In genomic region chr20:47765715-47766594, GRCh38 we compare ENCODE assay signal across 15 cellular contexts. TPM values are rescaled to one million over a fixed set of nuclear protein-coding genes. Genes with fewer than 3 reads are reported as not detected.
DNase-seq lines count a peak whose midpoint lies in the region; ATAC-seq and TF ChIP-seq lines count a peak whose summit lies in the region.
"Had no signal": no experiment of that assay in that cellular context is flagged by ENCODE, and none has a peak within 500 bp of the region (broad histone marks: within the 10 kb centered on the region; RNA-seq: fewer than 3 reads in every experiment).

No MANE protein-coding gene starts in this region.

- DNase-seq in HT1080 (ENCODE audit: low read depth) (peak; percentile 8), chondrocyte (ENCODE audit: low spot score) (no peak), nephron progenitor cell (no peak), natural killer cell (no peak), HCEC 1CT (no peak)
- DNase-seq in stimulated activated naive CD4-positive, alpha-beta T cell treated with Interleukin-2 at 50 U/mL for 16 hours (lab: John Stamatoyannopoulos, UW) = no peak
- DNase-seq: activated T-cell treated with anti-CD3 and anti-CD28 coated beads, Interleukin-2, amount 50 U/mL, for 72 hours; amygdala; EL; NCI-H1092; nucleus accumbens had no signal

- H3K36me3 Mint-ChIP-seq in chondrocyte (ENCODE audit: low read depth) = peaks cover 10% of the 10 kb centered on the region
- H3K36me3 Mint-ChIP-seq in nephron progenitor cell (ENCODE audit: low read depth) = peaks cover 56% of the 10 kb centered on the region
- H3K36me3 Mint-ChIP-seq in natural killer cell = no peaks in the 10 kb centered on the region

- H3K27me3 ChIP-seq in BLaER1 = no peaks in the 10 kb centered on the region

- peaks cover 6% of the 10 kb centered on the region for H3K9me3 Mint-ChIP-seq in chondrocyte (ENCODE audit: low read depth)
- peaks cover 14% of the 10 kb centered on the region for H3K9me3 Mint-ChIP-seq in nephron progenitor cell
- H3K9me3 Mint-ChIP-seq in natural killer cell = no peaks in the 10 kb centered on the region
- H3K9me3 Mint-ChIP-seq: activated T-cell treated with anti-CD3 and anti-CD28 coated beads, Interleukin-2, amount 50 U/mL, for 72 hours had no signal

- H3K4me3 Mint-ChIP-seq in chondrocyte (ENCODE audit: unreplicated experiment) (no peak overlapping the region), nephron progenitor cell (peak overlapping the region; percentile 20), natural killer cell (no peak overlapping the region)
- H3K4me3 Mint-ChIP-seq: activated T-cell treated with anti-CD3 and anti-CD28 coated beads, Interleukin-2, amount 50 U/mL, for 72 hours had no signal

- peaks cover 6% of the 10 kb centered on the region for H3K27me3 Mint-ChIP-seq in chondrocyte (ENCODE audit: low read depth)
- H3K27me3 Mint-ChIP-seq in nephron progenitor cell (ENCODE audit: low read depth, poor library complexity) = no peaks in the 10 kb centered on the region
- H3K27me3 Mint-ChIP-seq in natural killer cell (ENCODE audit: low read depth in 2 of 2) = peaks cover 12% of the 10 kb centered on the region in 2 donors

- no peak overlapping the region; the same call in 1 of the 2 replicates for H3K9ac ChIP-seq in BLaER1

- peaks cover 8% of the 10 kb centered on the region for H3K4me1 ChIP-seq in BLaER1

- H3K27ac ChIP-seq in BLaER1 = no peak overlapping the region
- H3K27ac ChIP-seq: SK-N-MC had no signal

- peaks cover 17% of the 10 kb centered on the region for H3K4me1 Mint-ChIP-seq in chondrocyte (ENCODE audit: low read depth)
- peaks cover 61% of the 10 kb centered on the region for H3K4me1 Mint-ChIP-seq in nephron progenitor cell
- H3K4me1 Mint-ChIP-seq in natural killer cell = peaks cover 0 to 5% of the 10 kb centered on the region in 2 donors

- no peaks in the 10 kb centered on the region for H3K9me3 ChIP-seq in BLaER1

- H3K4me2 ChIP-seq in BLaER1 = peak overlapping the region; percentile 14; the same call in 1 of the 2 replicates

- ATAC-seq in natural killer cell (no peak), GM19463 (IDR thresholded peaks at IDR 0.05; ENCODE audit: unreplicated experiment) (no peak)
- ATAC-seq: activated CD4-positive, CD25-positive, alpha-beta regulatory T cell treated with anti-CD3 and anti-CD28 coated beads, Interleukin-2, amount 50 U/mL, for 24 hours; activated T-cell treated with anti-CD3 and anti-CD28 coated beads, Interleukin-2, amount 50 U/mL, for 72 hours had no signal

- H3K36me3 ChIP-seq in BLaER1 = no peaks in the 10 kb centered on the region

- H3K27ac Mint-ChIP-seq in chondrocyte (ENCODE audit: unreplicated experiment) (peak overlapping the region; percentile 79), nephron progenitor cell (peak overlapping the region; percentile 97), natural killer cell (no peak overlapping the region)
- H3K27ac Mint-ChIP-seq: activated T-cell treated with anti-CD3 and anti-CD28 coated beads, Interleukin-2, amount 50 U/mL, for 72 hours had no signal

- no peak overlapping the region for H3K4me3 ChIP-seq in BLaER1
- H3K4me3 ChIP-seq: SK-N-MC had no signal

- no peak for TF ChIP-seq CTCF in chondrocyte (IDR thresholded peaks at IDR 0.05)
- TF ChIP-seq CTCF in nephron progenitor cell (IDR thresholded peaks at IDR 0.05) = no peak
- TF ChIP-seq CTCF in natural killer cell (IDR thresholded peaks at IDR 0.05) = no peak

- intact Hi-C loops in natural killer cell (cut with micrococcal nuclease) = no loop called here

- H4K20me1 ChIP-seq in BLaER1 = no peaks in the 10 kb centered on the region

RNA-seq across cellular contexts. Expression of gene SULF2, which starts 19.3 kb away (rescaled TPM):
- total RNA-seq in HT1080 (2014; rRNA removed; shearing (Covaris generic)) = 5.6 and 6.6 TPM in 2 replicates
- 5.7 and 7.0 TPM in 2 replicates for polyA plus RNA-seq in HT1080 (2015; cell fraction: cytosol; rRNA removed)
- 8.7 and 10.9 TPM in 2 replicates for polyA plus RNA-seq in HT1080 (2015; cell fraction: nucleus; rRNA removed)
- total RNA-seq in chondrocyte (82.4 to 120 TPM (median 85.7 TPM) in 3 replicates), natural killer cell (10 to 100 TPM in 2 of 3 donors, 1 to 10 TPM in 1; 8.1 to 48.7 (median 12.3) TPM)

Comparison
In these comparisons a context has a peak if more than half of its experiments do, and no peak if none do; other contexts are left out.
1. H3K27ac Mint-ChIP-seq: peak in chondrocyte (single experiment) and nephron progenitor cell (single experiment); none in natural killer cell (0 of 2).